In genomic region chr18:50560681-50561629, GRCh38 we compare ENCODE assay signal across 8 cellular contexts. TPM values are rescaled to one million over a fixed set of nuclear protein-coding genes. Genes with fewer than 3 reads are reported as not detected.
DNase-seq lines count a peak whose midpoint lies in the region; ATAC-seq and TF ChIP-seq lines count a peak whose summit lies in the region.

No MANE protein-coding gene starts in this region.

- peak overlapping the region; percentile 47 to 65 for H3K4me3 Mint-ChIP-seq in stimulated activated naive CD8-positive, alpha-beta T cell treated with anti-CD3 and anti-CD28 coated beads, Interleukin-15, amount 100 ng/mL, for 72 hours

- H3K4me3 ChIP-seq in astrocyte of the cerebellum (ENCODE audit: low read depth, low read length) = peak overlapping the region; percentile 49
- peak overlapping the region; percentile 44 for H3K4me3 ChIP-seq in kidney epithelial cell (ENCODE audit: low read depth, low read length)

- peak overlapping the region; percentile 40 for H3K27ac ChIP-seq in substantia nigra (ENCODE audit: low read depth, low read length, poor library complexity, severe bottlenecking)

- H3K9me3 Mint-ChIP-seq in stimulated activated naive CD8-positive, alpha-beta T cell treated with anti-CD3 and anti-CD28 coated beads, Interleukin-15, amount 100 ng/mL, for 72 hours = peaks cover 3 to 4% of the 10 kb centered on the region in 2 donors

- no peak overlapping the region for H3K27ac Mint-ChIP-seq in stimulated activated naive CD8-positive, alpha-beta T cell treated with anti-CD3 and anti-CD28 coated beads, Interleukin-15, amount 100 ng/mL, for 72 hours

- no peak for ATAC-seq in stimulated activated naive CD8-positive, alpha-beta T cell treated with anti-CD3 and anti-CD28 coated beads, Interleukin-15, amount 100 ng/mL, for 72 hours
- no peak for ATAC-seq in stimulated activated naive CD8-positive, alpha-beta T cell treated with anti-CD3 and anti-CD28 coated beads, Interleukin-15, Interleukin-2, amounts not matched to agents 100 U/mL and 50 U/mL, for 24 hours
- ATAC-seq in GM21360 (IDR thresholded peaks at IDR 0.05; ENCODE audit: unreplicated experiment) (no peak), GM19455 (IDR thresholded peaks at IDR 0.05; ENCODE audit: unreplicated experiment) (no peak)

- DNase-seq in stimulated activated naive CD8-positive, alpha-beta T cell treated with anti-CD3 and anti-CD28 coated beads, Interleukin-15, amount 100 ng/mL, for 72 hours = peak in 1 of 2 donors; percentile 2
- DNase-seq in stimulated activated naive CD8-positive, alpha-beta T cell treated with anti-CD3 and anti-CD28 coated beads, Interleukin-15, Interleukin-2, amounts not matched to agents 100 U/mL and 50 U/mL, for 24 hours = no peak
- DNase-seq in astrocyte of the cerebellum (ENCODE audit: low read depth) = no peak
- DNase-seq in kidney epithelial cell (ENCODE audit: low read depth) = no peak
- peak in 3 of 49 donors; percentile 3 to 26 (median 17) for DNase-seq in substantia nigra (lab: John Stamatoyannopoulos, UW)
- no peak for DNase-seq in A172 (ENCODE audit: low spot score)

- TF ChIP-seq CTCF in astrocyte of the cerebellum (IDR thresholded peaks at IDR 0.05; ENCODE audit: low read depth, low read length, missing control alignments) (no peak), kidney epithelial cell (IDR thresholded peaks at IDR 0.05; ENCODE audit: insufficient read depth, low read length, poor library complexity, severe bottlenecking) (no peak)

- H3K27me3 ChIP-seq in kidney epithelial cell (ENCODE audit: control insufficient read depth, insufficient read depth, low read length) = peaks cover 44% of the 10 kb centered on the region

- no peaks in the 10 kb centered on the region for H3K4me1 Mint-ChIP-seq in stimulated activated naive CD8-positive, alpha-beta T cell treated with anti-CD3 and anti-CD28 coated beads, Interleukin-15, amount 100 ng/mL, for 72 hours

- peaks cover 79% of the 10 kb centered on the region for H3K27me3 Mint-ChIP-seq in stimulated activated naive CD8-positive, alpha-beta T cell treated with anti-CD3 and anti-CD28 coated beads, Interleukin-15, amount 100 ng/mL, for 72 hours

- H3K36me3 ChIP-seq in kidney epithelial cell (ENCODE audit: control insufficient read depth, insufficient read depth, low read length) = no peaks in the 10 kb centered on the region

- in situ Hi-C loops in astrocyte of the cerebellum (cut with HindIII; ENCODE audit: low sequenced_read_pairs) = no loop called here

RNA-seq across cellular contexts. Expression of gene MAPK4, which starts 1.1 kb away (rescaled TPM):
- total RNA-seq in kidney epithelial cell = 3.1 and 6.0 TPM in 2 replicates
- total RNA-seq in A172 (2014; rRNA removed; shearing (Covaris generic)) = 0.05 and 0.07 TPM in 2 replicates
